Comparison of ENCODE assay signal across 15 cellular contexts in the genomic region with DNA sequence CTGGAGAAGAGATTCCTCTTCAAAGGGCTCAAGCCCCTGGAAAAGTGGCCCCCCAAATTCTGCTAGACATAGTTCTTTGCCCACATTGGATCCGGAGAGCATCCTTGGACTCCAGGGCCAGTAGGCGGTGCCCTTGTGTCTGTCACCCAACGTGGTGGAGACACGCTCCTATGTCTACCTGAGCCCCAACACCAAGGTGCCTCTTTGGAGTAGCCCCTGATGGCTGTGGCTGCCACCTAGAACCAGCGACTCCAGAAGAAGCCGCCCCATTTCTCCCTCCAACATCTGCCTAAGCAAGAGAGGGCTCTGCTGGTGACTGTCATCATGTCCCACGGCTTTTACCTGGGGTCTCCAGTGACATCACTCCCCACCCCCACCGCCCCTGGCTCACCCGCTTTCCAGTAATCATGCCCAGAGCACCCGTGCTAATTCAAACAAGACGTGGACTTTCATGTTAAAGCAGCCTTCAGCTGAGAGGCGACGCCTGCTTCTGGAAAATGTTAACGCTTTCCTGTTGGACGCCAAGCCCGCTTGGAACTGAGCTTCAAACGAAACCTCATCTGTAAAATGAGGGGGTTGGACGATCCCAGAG. TPM values are rescaled to one million over a fixed set of nuclear protein-coding genes. Genes with fewer than 3 reads are reported as not detected.
"Had no signal": no experiment of that assay in that cellular context is flagged by ENCODE, and none has a peak within 500 bp of the region (broad histone marks: within the 10 kb centered on the region; RNA-seq: fewer than 3 reads in every experiment).

No MANE protein-coding gene starts in this region.

- H3K9me3 ChIP-seq: esophagus muscularis mucosa, mucosa of descending colon, ovary, tibial artery, upper lobe of left lung, uterus had no signal

- H3K27ac ChIP-seq: epithelial cell of prostate, esophagus muscularis mucosa, foreskin keratinocyte, ovary, tibial artery, upper lobe of left lung, uterus had no signal

- H3K27me3 ChIP-seq: ovary, tibial artery, upper lobe of left lung, uterus had no signal

- H3K36me3 ChIP-seq: esophagus muscularis mucosa, ovary, tibial artery, upper lobe of left lung, uterus had no signal

- ATAC-seq: effector memory CD8-positive, alpha-beta T cell; foreskin keratinocyte; mucosa of descending colon; natural killer cell; stimulated activated memory B cell treated with anti-CD40 and anti-IgM and Interleukin-4, amounts not matched to agents 10 μg/mL and 1 μg/mL and 100 μg/mL, for 72 hours had no signal

- DNase-seq: effector memory CD8-positive, alpha-beta T cell; foreskin keratinocyte; kidney glomerular epithelial cell; mucosa of descending colon; natural killer cell; ovary; right cardiac atrium; stimulated activated CD4-positive, alpha-beta T cell treated with anti-CD3 and anti-CD28 coated beads, Interleukin-4, amount 100 ng/mL, for 1 hour; tibial artery; upper lobe of left lung; uterus had no signal

- H3K4me3 ChIP-seq: esophagus muscularis mucosa, mucosa of descending colon, ovary, tibial artery, upper lobe of left lung, uterus had no signal

- H3K4me1 ChIP-seq: esophagus muscularis mucosa, foreskin keratinocyte, tibial artery, upper lobe of left lung, uterus had no signal

RNA-seq across cellular contexts. Expression of gene ISG20, which starts 56.9 kb away (rescaled TPM):
- total RNA-seq: temporal lobe had no signal
